Comparison of ENCODE assay signal across 29 cellular contexts in genomic region chr5:131980696-131981095, GRCh38. TPM values are rescaled to one million over a fixed set of nuclear protein-coding genes. Genes with fewer than 3 reads are reported as not detected.
"Had no signal": no experiment of that assay in that cellular context is flagged by ENCODE, and none has a peak within 500 bp of the region (broad histone marks: within the 10 kb centered on the region; RNA-seq: fewer than 3 reads in every experiment).

No MANE protein-coding gene starts in this region.

- H3K4me3 ChIP-seq: cardiac muscle cell had no signal

- H3K36me3 ChIP-seq: brain microvascular endothelial cell, cardiac muscle cell had no signal

- H3K27ac Mint-ChIP-seq: activated B cell treated with CpG ODN at 0.5 μM for 24 hours; activated CD4-positive, alpha-beta memory T cell treated with anti-CD3 and anti-CD28 coated beads, Interleukin-2, amount 10 ng/mL, durations not matched to agents 7 days and 5 days; activated naive CD8-positive, alpha-beta T cell; IgD-negative memory B cell; T-helper 17 cell had no signal

- DNase-seq: activated B cell treated with CpG ODN at 0.5 μM for 24 hours; activated CD4-positive, alpha-beta memory T cell treated with anti-CD3 and anti-CD28 coated beads, Interleukin-2, amount 10 ng/mL, durations not matched to agents 7 days and 5 days; activated CD4-positive, alpha-beta T cell treated with anti-CD3 and anti-CD28 coated beads for 1 hour; activated CD4-positive, alpha-beta T cell treated with anti-CD3 and anti-CD28 coated beads, Interleukin-2, amount 50 U/mL, for 1 hour; activated CD8-positive, alpha-beta memory T cell treated with anti-CD3 and anti-CD28 coated beads, Interleukin-2, amount 50 U/mL, for 48 hours; activated naive CD4-positive, alpha-beta T cell; activated T-cell treated with anti-CD3 and anti-CD28 coated beads, Interleukin-2, amount 50 U/mL, for 1 hour; amygdala; brain microvascular endothelial cell; KG1; NCI-H1048; NCI-H1417; NCI-H1930; NCI-H2107; NCI-H345; NCI-H510A; NCI-H526 treated with DMSO at 0.1 percent for 48 hours; NCI-H82; SIG-M5; T-helper 17 cell; T-helper 9 cell had no signal

- H3K27me3 ChIP-seq: brain microvascular endothelial cell, cardiac muscle cell had no signal

- H3K27me3 Mint-ChIP-seq: activated CD4-positive, alpha-beta memory T cell treated with anti-CD3 and anti-CD28 coated beads, Interleukin-2, amount 10 ng/mL, durations not matched to agents 7 days and 5 days; activated naive CD8-positive, alpha-beta T cell; IgD-negative memory B cell; T-helper 17 cell had no signal

- ATAC-seq: T-helper 17 cell had no signal

- H3K27ac ChIP-seq: brain microvascular endothelial cell, cardiac muscle cell had no signal

- H3K4me3 Mint-ChIP-seq: activated B cell treated with CpG ODN at 0.5 μM for 24 hours; activated CD4-positive, alpha-beta memory T cell treated with anti-CD3 and anti-CD28 coated beads, Interleukin-2, amount 10 ng/mL, durations not matched to agents 7 days and 5 days; activated naive CD8-positive, alpha-beta T cell; IgD-negative memory B cell; T-helper 17 cell had no signal

- H3K4me1 Mint-ChIP-seq: activated B cell treated with CpG ODN at 0.5 μM for 24 hours had no signal

- H3K36me3 Mint-ChIP-seq: activated naive CD8-positive, alpha-beta T cell had no signal

- H3K9me3 Mint-ChIP-seq: activated B cell treated with CpG ODN at 0.5 μM for 24 hours; activated CD4-positive, alpha-beta memory T cell treated with anti-CD3 and anti-CD28 coated beads, Interleukin-2, amount 10 ng/mL, durations not matched to agents 7 days and 5 days; IgD-negative memory B cell had no signal

RNA-seq across cellular contexts. Expression of gene ACSL6, which starts 30.8 kb away (rescaled TPM):
- total RNA-seq: LHCN-M2, M059J, OCI-LY7, RPMI7951 had no signal

RNA-seq across cellular contexts. Expression of gene MEIKIN, which starts 35.2 kb away (rescaled TPM):
- total RNA-seq: activated B cell treated with CpG ODN at 0.5 μM for 24 hours, astrocyte, cardiac muscle cell, LHCN-M2, M059J, OCI-LY7, RPMI7951 had no signal
